15 cellular contexts compared by ENCODE assay signal in the genomic region with DNA sequence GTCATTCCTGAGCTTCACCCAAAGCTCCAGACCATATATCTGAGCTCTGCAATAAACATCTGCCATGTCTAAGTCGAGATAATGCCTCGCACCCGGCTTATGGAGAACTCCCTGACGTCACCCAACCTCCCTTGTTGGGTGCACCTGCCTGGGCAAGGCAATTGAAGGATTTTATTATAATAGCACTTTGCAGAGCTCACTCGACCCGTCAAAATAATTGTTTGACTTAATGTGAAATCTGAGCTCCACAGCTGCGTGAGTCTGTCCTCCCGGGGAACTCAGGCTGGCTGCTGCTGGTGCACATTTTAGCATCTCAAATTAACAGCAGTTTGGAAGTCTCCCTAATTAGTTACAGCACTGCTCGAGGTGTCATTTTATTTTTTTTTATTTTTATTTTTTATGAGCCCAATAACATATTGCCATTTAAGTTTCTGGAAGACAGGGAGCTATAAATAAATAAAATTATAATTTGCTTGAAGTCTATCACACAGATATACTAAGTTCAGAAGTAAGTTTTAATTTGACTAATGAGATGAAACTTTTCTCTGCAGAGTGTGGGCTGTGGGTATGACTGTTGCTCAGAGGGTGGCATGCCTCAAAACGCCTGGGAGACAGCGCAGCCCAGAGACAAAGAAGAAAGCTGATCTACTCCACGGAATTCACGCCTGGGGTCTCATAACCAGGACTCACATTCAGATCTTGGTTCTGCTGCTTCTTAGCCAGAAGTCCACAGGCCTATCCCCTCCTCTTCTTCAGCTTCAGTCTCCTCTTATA.
DNase-seq lines count a peak whose midpoint lies in the region; ATAC-seq and TF ChIP-seq lines count a peak whose summit lies in the region.
"Had no signal": no experiment of that assay in that cellular context is flagged by ENCODE, and none has a peak within 500 bp of the region (broad histone marks: within the 10 kb centered on the region; RNA-seq: fewer than 3 reads in every experiment).

No MANE protein-coding gene starts in this region.

- H3K4me3 Mint-ChIP-seq in activated CD4-positive, alpha-beta T cell treated with anti-CD3 and anti-CD28 coated beads for 36 hours, result no peak overlapping the region
- no peak overlapping the region for H3K4me3 Mint-ChIP-seq in WTC11
- H3K4me3 Mint-ChIP-seq: neural crest cell had no signal

- H3K27me3 Mint-ChIP-seq in activated CD4-positive, alpha-beta T cell treated with anti-CD3 and anti-CD28 coated beads for 36 hours, result peaks cover 13% of the 10 kb centered on the region
- H3K27me3 Mint-ChIP-seq in WTC11 (ENCODE audit: low read depth), result no peaks in the 10 kb centered on the region

- POLR2A ChIA-PET in activated CD4-positive, alpha-beta T cell treated with anti-CD3 and anti-CD28 coated beads for 36 hours (lab: Charles Lee), result no interaction called here
- POLR2A ChIA-PET in WTC11 (lab: Charles Lee), result no interaction called here

- no peak for TF ChIP-seq CTCF in WTC11 (IDR thresholded peaks at IDR 0.05)

- intact Hi-C loops in activated CD4-positive, alpha-beta T cell treated with anti-CD3 and anti-CD28 coated beads for 36 hours (cut with DNase I, micrococcal nuclease), result loop anchor here in 1 of 2 experiments (2.0 kb wide), 1 partner anchor 67 kb away; no protein-coding TSS in a partner anchor

- H3K9me3 Mint-ChIP-seq in activated CD4-positive, alpha-beta T cell treated with anti-CD3 and anti-CD28 coated beads for 36 hours (ENCODE audit: low read depth), result no peaks in the 10 kb centered on the region
- peaks cover 8% of the 10 kb centered on the region; the same call in 1 of the 2 replicates for H3K9me3 Mint-ChIP-seq in WTC11
- H3K9me3 Mint-ChIP-seq: neural crest cell had no signal

- no peak overlapping the region for H3K27ac Mint-ChIP-seq in activated CD4-positive, alpha-beta T cell treated with anti-CD3 and anti-CD28 coated beads for 36 hours
- H3K27ac Mint-ChIP-seq in WTC11, result no peak overlapping the region

- no peaks in the 10 kb centered on the region for H3K36me3 Mint-ChIP-seq in activated CD4-positive, alpha-beta T cell treated with anti-CD3 and anti-CD28 coated beads for 36 hours (ENCODE audit: low read depth)
- H3K36me3 Mint-ChIP-seq in WTC11, result no peaks in the 10 kb centered on the region

- H3K4me1 Mint-ChIP-seq in activated CD4-positive, alpha-beta T cell treated with anti-CD3 and anti-CD28 coated beads for 36 hours, result peaks cover 20% of the 10 kb centered on the region
- peaks cover 25% of the 10 kb centered on the region for H3K4me1 Mint-ChIP-seq in WTC11

- CTCF ChIA-PET in activated CD4-positive, alpha-beta T cell treated with anti-CD3 and anti-CD28 coated beads for 36 hours (lab: Charles Lee), result interaction anchor here (0.7 to 1.0 kb wide), 2 partner anchors 20 to 776 kb away, joined by 3 to 5 read pairs; no protein-coding TSS in a partner anchor
- CTCF ChIA-PET in WTC11 (lab: Charles Lee), result interaction anchor here (0.7 to 1.3 kb wide), 3 partner anchors 29 to 445 kb away, joined by 3 to 6 read pairs (median 5); no protein-coding TSS in a partner anchor

- ATAC-seq in activated CD4-positive, alpha-beta T cell treated with anti-CD3 and anti-CD28 coated beads for 36 hours, result peak; percentile 89
- no peak for ATAC-seq in WTC11
- ATAC-seq in GM18858 (IDR thresholded peaks at IDR 0.05; ENCODE audit: unreplicated experiment), result no peak
- no peak for ATAC-seq in GM21529 (IDR thresholded peaks at IDR 0.05; ENCODE audit: unreplicated experiment)
- ATAC-seq: lower lobe of right lung had no signal

- peak; percentile 59 for DNase-seq in activated CD4-positive, alpha-beta T cell treated with anti-CD3 and anti-CD28 coated beads for 36 hours
- no peak for DNase-seq in activated CD4-positive, alpha-beta T cell treated with anti-CD3 and anti-CD28 coated beads for 1 hour
- peak; percentile 85 for DNase-seq in NCI-H2107 (lab: John Stamatoyannopoulos, UW)
- DNase-seq in WTC11 (ENCODE audit: low spot score), result no peak
- peak; percentile 20 for DNase-seq in stimulated activated CD4-positive, alpha-beta T cell treated with anti-CD3 and anti-CD28 coated beads, Interleukin-1b, Interleukin-23, amount 100 ng/mL, for 48 hours
- DNase-seq in amniotic stem cell (lab: John Stamatoyannopoulos, UW), result no peak
- DNase-seq: ACHN, cortex of kidney, lower lobe of right lung, NCI-H1048, PC-9, transverse colon had no signal

TF ChIP-seq in WTC11, 78 proteins besides CTCF, POLR2A, EP300 and RAD21:
- no peak for TF ChIP-seq ZNF138 (CRISPR knock-in tag; conservative IDR thresholded peaks at IDR 0.05)
- no peak for TF ChIP-seq E2F5 (CRISPR knock-in tag; IDR thresholded peaks at IDR 0.05)
- no peak for TF ChIP-seq RORB (CRISPR knock-in tag; IDR thresholded peaks at IDR 0.05)
- TF ChIP-seq MYBL2 (CRISPR knock-in tag; IDR thresholded peaks at IDR 0.05), result no peak
- peak; percentile 44; the same call in 1 of the 2 replicates for TF ChIP-seq ZNF121 (CRISPR knock-in tag; IDR thresholded peaks at IDR 0.05)
- no peak for TF ChIP-seq GRHL2 (CRISPR knock-in tag; IDR thresholded peaks at IDR 0.05; ENCODE audit: insufficient replicate concordance, severe bottlenecking)
TF ChIP-seq in WTC11: peak in this region for 1.

Comparison
In these comparisons a context has a peak if more than half of its experiments do, and no peak if none do; other contexts are left out.
1. DNase-seq: peak in activated CD4-positive, alpha-beta T cell treated with anti-CD3 and anti-CD28 coated beads for 36 hours (single experiment), NCI-H2107 (single experiment) and stimulated activated CD4-positive, alpha-beta T cell treated with anti-CD3 and anti-CD28 coated beads, Interleukin-1b, Interleukin-23, amount 100 ng/mL, for 48 hours (single experiment); none in activated CD4-positive, alpha-beta T cell treated with anti-CD3 and anti-CD28 coated beads for 1 hour (single experiment), WTC11 (single experiment) and amniotic stem cell (single experiment).